In the genomic region with DNA sequence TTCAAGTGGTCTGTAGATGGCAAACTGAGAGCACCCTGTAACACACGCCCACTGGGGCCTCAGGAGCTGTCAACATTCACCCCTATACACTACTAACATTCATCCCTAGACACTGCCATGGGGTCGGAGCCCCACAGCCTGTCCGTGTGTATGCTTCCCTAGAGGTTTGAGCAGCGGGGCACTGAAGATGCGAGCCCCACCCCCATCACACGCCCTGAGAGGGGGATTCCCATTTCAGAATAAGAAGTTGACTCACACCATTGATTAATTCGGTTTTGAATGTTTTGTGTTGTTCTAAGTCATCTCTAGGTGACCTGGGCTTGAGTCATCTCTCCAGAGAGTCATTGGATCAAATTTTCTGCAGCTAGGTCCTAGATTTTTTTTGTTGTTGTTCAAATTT, we compare ENCODE assay signal across 10 cellular contexts. TPM values are rescaled to one million over a fixed set of nuclear protein-coding genes. Genes with fewer than 3 reads are reported as not detected.
DNase-seq lines count a peak whose midpoint lies in the region; ATAC-seq and TF ChIP-seq lines count a peak whose summit lies in the region.
"Had no signal": no experiment of that assay in that cellular context is flagged by ENCODE, and none has a peak within 500 bp of the region (broad histone marks: within the 10 kb centered on the region; RNA-seq: fewer than 3 reads in every experiment).

No MANE protein-coding gene starts in this region.

- H3K36me3 ChIP-seq in HCT116 (ENCODE audit: control insufficient read depth in 1 of 2, insufficient read depth in 2 of 2, low read length in 2 of 2), result no peaks in the 10 kb centered on the region

- BruUV-seq in HCT116 (replicated peaks; lab: Mats Ljungman, UMichigan), result no TSS peak

- peaks cover 9% of the 10 kb centered on the region for H3K27me3 Mint-ChIP-seq in activated CD4-positive, alpha-beta T cell treated with anti-CD3 and anti-CD28 coated beads, Interleukin-2, amount 10 ng/mL, durations not matched to agents 24 days and 14 days
- no peaks in the 10 kb centered on the region for H3K27me3 Mint-ChIP-seq in endothelial cell (ENCODE audit: unreplicated experiment)

- no peak overlapping the region for H2AFZ ChIP-seq in HCT116 (ENCODE audit: low read depth, low read length, poor library complexity, severe bottlenecking)

- TF ChIP-seq RAD21 in HCT116 (IDR thresholded peaks at IDR 0.05; ENCODE audit: low read depth), result no peak

- peak overlapping the region; percentile 38 for H3K4me2 ChIP-seq in HCT116 (ENCODE audit: low read length)

- POLR2A ChIA-PET in HCT116 (lab: Charles Lee), result no interaction called here

- peak; percentile 65 for ATAC-seq in HCT116
- peak; percentile 98 for ATAC-seq in foreskin keratinocyte
- ATAC-seq in HG02973 (IDR thresholded peaks at IDR 0.05; ENCODE audit: unreplicated experiment), result no peak

- no peaks in the 10 kb centered on the region for H3K9me3 ChIP-seq in HCT116 (ENCODE audit: control insufficient read depth in 1 of 2, insufficient read depth in 1 of 2, low read depth in 1 of 2, low read length in 2 of 2)

- TF ChIP-seq POLR2A in HCT116 (IDR thresholded peaks at IDR 0.05; ENCODE audit: borderline replicate concordance, extremely low read depth, insufficient read depth, insufficient read length), result no peak

- no peaks in the 10 kb centered on the region for H3K36me3 Mint-ChIP-seq in activated CD4-positive, alpha-beta T cell treated with anti-CD3 and anti-CD28 coated beads, Interleukin-2, amount 10 ng/mL, durations not matched to agents 24 days and 14 days (ENCODE audit: low read depth)
- no peaks in the 10 kb centered on the region for H3K36me3 Mint-ChIP-seq in endothelial cell (ENCODE audit: low read depth, unreplicated experiment)

- TF ChIP-seq CTCF in HCT116 (IDR thresholded peaks at IDR 0.05 in 2 of 3, conservative IDR thresholded peaks at IDR 0.05 in 1 of 3; ENCODE audit: borderline replicate concordance in 1 of 3, insufficient read depth in 1 of 3, low read depth in 2 of 3, low read length in 2 of 3) (no peak), foreskin keratinocyte (conservative IDR thresholded peaks at IDR 0.05) (no peak), endothelial cell (IDR thresholded peaks at IDR 0.05; ENCODE audit: unreplicated experiment) (no peak)

- H3K9me3 Mint-ChIP-seq in activated CD4-positive, alpha-beta T cell treated with anti-CD3 and anti-CD28 coated beads, Interleukin-2, amount 10 ng/mL, durations not matched to agents 24 days and 14 days, result no peaks in the 10 kb centered on the region
- H3K9me3 Mint-ChIP-seq in endothelial cell (ENCODE audit: unreplicated experiment), result no peaks in the 10 kb centered on the region
- H3K9me3 Mint-ChIP-seq: CD4-positive, alpha-beta T cell had no signal

- DNase-seq in AG08395 (ENCODE audit: low spot score) (peak; percentile 54), HCT116 (ENCODE audit: low read depth, low spot score) (peak; percentile 49), foreskin keratinocyte (peak; percentile 71 to 84), endothelial cell (ENCODE audit: low spot score) (no peak), NCI-H2107 (lab: John Stamatoyannopoulos, UW) (no peak), NCI-H187 treated with DMSO at 0.1 percent for 48 hours (lab: John Stamatoyannopoulos, UW) (no peak)
- peak; percentile 63 for DNase-seq in activated CD4-positive, alpha-beta T cell treated with anti-CD3 and anti-CD28 coated beads, Interleukin-2, amount 10 ng/mL, durations not matched to agents 24 days and 14 days
- DNase-seq: CD4-positive, alpha-beta T cell; erythroblast had no signal

- peak overlapping the region; percentile 48 for H3K27ac Mint-ChIP-seq in activated CD4-positive, alpha-beta T cell treated with anti-CD3 and anti-CD28 coated beads, Interleukin-2, amount 10 ng/mL, durations not matched to agents 24 days and 14 days
- no peak overlapping the region for H3K27ac Mint-ChIP-seq in endothelial cell (ENCODE audit: unreplicated experiment)
- H3K27ac Mint-ChIP-seq: CD4-positive, alpha-beta T cell had no signal

- no peaks in the 10 kb centered on the region for H4K20me1 ChIP-seq in HCT116 (ENCODE audit: insufficient read depth)

- CTCF ChIA-PET in HCT116 (lab: Charles Lee), result no interaction called here

- no peaks in the 10 kb centered on the region for H3K79me2 ChIP-seq in HCT116 (ENCODE audit: insufficient read depth, low read length)

- H3K27me3 ChIP-seq in HCT116 (ENCODE audit: insufficient read depth, low read length) (no peaks in the 10 kb centered on the region), foreskin keratinocyte (no peaks in the 10 kb centered on the region)

- H3K4me1 Mint-ChIP-seq in activated CD4-positive, alpha-beta T cell treated with anti-CD3 and anti-CD28 coated beads, Interleukin-2, amount 10 ng/mL, durations not matched to agents 24 days and 14 days, result peaks cover 23% of the 10 kb centered on the region
- H3K4me1 Mint-ChIP-seq in endothelial cell (ENCODE audit: unreplicated experiment), result peaks cover 3% of the 10 kb centered on the region

- RAD21 ChIA-PET in HCT116 (lab: Charles Lee; ENCODE audit: low non-redundant PET in 1 of 2, low total read pairs in 2 of 2, uncharacterized antibody in 2 of 2, unreplicated experiment in 2 of 2), result no interaction called here

- H3K4me1 ChIP-seq in HCT116 (ENCODE audit: control insufficient read depth in 1 of 2, insufficient read depth in 2 of 2, low read length in 2 of 2) (peaks cover 0 to 18% of the 10 kb centered on the region in 2 experiments; a peak in 3 of 4 replicates), foreskin keratinocyte (peaks cover 15% of the 10 kb centered on the region)

- no peaks in the 10 kb centered on the region for H3K9me2 ChIP-seq in HCT116 (ENCODE audit: insufficient read depth)

- no peak overlapping the region for H3K9ac ChIP-seq in HCT116 (ENCODE audit: low read length)

- H3K27ac ChIP-seq in HCT116 (ENCODE audit: low read depth, low read length), result no peak overlapping the region
- peak overlapping the region; percentile 73 for H3K27ac ChIP-seq in foreskin keratinocyte

- H3K4me3 Mint-ChIP-seq in activated CD4-positive, alpha-beta T cell treated with anti-CD3 and anti-CD28 coated beads, Interleukin-2, amount 10 ng/mL, durations not matched to agents 24 days and 14 days, result no peak overlapping the region
- no peak overlapping the region for H3K4me3 Mint-ChIP-seq in endothelial cell (ENCODE audit: unreplicated experiment)
- H3K4me3 Mint-ChIP-seq: CD4-positive, alpha-beta T cell had no signal

- H3K4me3 ChIP-seq in HCT116 (replicated peaks in 1 of 2; ENCODE audit: low read depth in 1 of 2, low read length in 2 of 2), result no peak overlapping the region

- intact Hi-C loops in HCT116 (cut with micrococcal nuclease), result no loop called here
- intact Hi-C loops in activated CD4-positive, alpha-beta T cell treated with anti-CD3 and anti-CD28 coated beads, Interleukin-2, amount 10 ng/mL, durations not matched to agents 24 days and 14 days (cut with micrococcal nuclease), result loop anchor here (1.0 to 2.0 kb wide), 2 partner anchors 22 to 37 kb away; no protein-coding TSS in a partner anchor

TF ChIP-seq in HCT116, 20 proteins besides CTCF, POLR2A, EP300 and RAD21:
- TF ChIP-seq JUND (IDR thresholded peaks at IDR 0.05) (peak; percentile 66), FOSL1 (IDR thresholded peaks at IDR 0.05; ENCODE audit: low read depth) (peak; percentile 84), ZNF274 (IDR thresholded peaks at IDR 0.05; ENCODE audit: low read depth, low read length) (no peak), SP1 (IDR thresholded peaks at IDR 0.05; ENCODE audit: low read depth) (peak; percentile 53; the same call in 1 of the 2 replicates)

RNA-seq across cellular contexts. Expression of a gene that starts 37.3 kb away (rescaled TPM):
- total RNA-seq in HCT116 (2021; ENCODE audit: unreplicated experiment), result 21.3 TPM
- 9.4 and 9.7 TPM in 2 replicates for polyA plus RNA-seq in HCT116 (2012)
- total RNA-seq in activated CD4-positive, alpha-beta T cell treated with anti-CD3 and anti-CD28 coated beads, Interleukin-2, amount 10 ng/mL, durations not matched to agents 24 days and 14 days, result 21.7 and 23.4 TPM in 2 replicates
- 10.4 and 13.0 TPM in 2 replicates for total RNA-seq in foreskin keratinocyte
- polyA plus RNA-seq in foreskin keratinocyte, result 6.1 and 6.4 TPM in 2 replicates
- total RNA-seq in endothelial cell (ENCODE audit: unreplicated experiment), result 48.5 TPM

RNA-seq across cellular contexts. Expression of a gene that starts 52.3 kb away (rescaled TPM):
- total RNA-seq in HCT116 (2021; ENCODE audit: unreplicated experiment), result 0.37 TPM
- 0.02 and 0.25 TPM in 2 replicates for polyA plus RNA-seq in HCT116 (2012)
- not detected in 2 replicates for total RNA-seq in activated CD4-positive, alpha-beta T cell treated with anti-CD3 and anti-CD28 coated beads, Interleukin-2, amount 10 ng/mL, durations not matched to agents 24 days and 14 days
- not detected in 2 replicates for total RNA-seq in foreskin keratinocyte
- not detected in 2 replicates for polyA plus RNA-seq in foreskin keratinocyte
- total RNA-seq in endothelial cell (ENCODE audit: unreplicated experiment), result not detected
- total RNA-seq: CD4-positive, alpha-beta T cell had no signal

Comparison
In these comparisons a context has a peak if more than half of its experiments do, and no peak if none do; other contexts are left out.
1. DNase-seq: peak in AG08395 (single experiment), HCT116 (single experiment), activated CD4-positive, alpha-beta T cell treated with anti-CD3 and anti-CD28 coated beads, Interleukin-2, amount 10 ng/mL, durations not matched to agents 24 days and 14 days (single experiment) and foreskin keratinocyte (2 of 2); none in endothelial cell (single experiment), NCI-H2107 (single experiment) and NCI-H187 treated with DMSO at 0.1 percent for 48 hours (single experiment).